ENCODE assay signal across 15 cellular contexts in genomic region chr18:43919565-43919964, GRCh38.
A peak's percentile ranks its signal among the peaks of the same experiment; 100 is the strongest.
DNase-seq lines count a peak whose midpoint lies in the region; FAIRE-seq and TF ChIP-seq lines count a peak whose summit lies in the region.
"Had no signal": no experiment of that assay in that cellular context is flagged by ENCODE, and none has a peak within 500 bp of the region (broad histone marks: within the 10 kb centered on the region; RNA-seq: fewer than 3 reads in every experiment).

No MANE protein-coding gene starts in this region.

- TF ChIP-seq CTCF in bronchial epithelial cell (IDR thresholded peaks at IDR 0.05; ENCODE audit: insufficient read depth, low read length, severe bottlenecking) (no peak), retinal pigment epithelial cell (conservative IDR thresholded peaks at IDR 0.05; ENCODE audit: low read depth, low read length) (no peak)

- peak; percentile 6 for DNase-seq in NCI-H1105 (lab: John Stamatoyannopoulos, UW)
- DNase-seq in NCI-H69 (lab: John Stamatoyannopoulos, UW), result peak; percentile 97
- DNase-seq in bronchial epithelial cell (ENCODE audit: low read depth), result peak; percentile 55
- DNase-seq in retinal pigment epithelial cell (ENCODE audit: low read depth), result peak; percentile 9
- DNase-seq in pons (ENCODE audit: low spot score), result no peak
- DNase-seq in stimulated activated CD8-positive, alpha-beta memory T cell treated with anti-CD3 and anti-CD28 coated beads, Interleukin-4, amount 100 ng/mL, for 48 hours, result no peak
- DNase-seq in NCI-H82 (lab: John Stamatoyannopoulos, UW), result no peak
- DNase-seq: adrenal gland; effector memory CD8-positive, alpha-beta T cell; islet precursor cell; NCI-H446 treated with DMSO at 0.1 percent for 48 hours had no signal

- FAIRE-seq in bronchial epithelial cell (lab: Jason Lieb, UNC), result no peak
- FAIRE-seq: D721Med, K562 had no signal

- no peaks in the 10 kb centered on the region for H3K36me3 ChIP-seq in bronchial epithelial cell (ENCODE audit: control insufficient read depth, insufficient read depth, low read length)
- H3K36me3 ChIP-seq: adrenal gland, prostate gland, SJSA1 had no signal

- no peaks in the 10 kb centered on the region for H3K27me3 ChIP-seq in bronchial epithelial cell (ENCODE audit: control insufficient read depth, insufficient read depth, low read length)
- H3K27me3 ChIP-seq: adrenal gland, SJSA1 had no signal

- H3K4me3 ChIP-seq in bronchial epithelial cell (ENCODE audit: low read depth, low read length) (no peak overlapping the region), retinal pigment epithelial cell (ENCODE audit: low read length) (no peak overlapping the region)
- H3K4me3 ChIP-seq: adrenal gland, K562, prostate gland, SJSA1 had no signal

Comparison
In these comparisons a context has a peak if more than half of its experiments do, and no peak if none do; other contexts are left out.
1. DNase-seq: peak in NCI-H1105 (single experiment), NCI-H69 (single experiment), bronchial epithelial cell (single experiment) and retinal pigment epithelial cell (single experiment); none in pons (single experiment), stimulated activated CD8-positive, alpha-beta memory T cell treated with anti-CD3 and anti-CD28 coated beads, Interleukin-4, amount 100 ng/mL, for 48 hours (single experiment) and NCI-H82 (single experiment).